ENCODE assay signal across 8 cellular contexts in genomic region chr6:88426005-88426404, GRCh38.
"Had no signal": no experiment of that assay in that cellular context is flagged by ENCODE, and none has a peak within 500 bp of the region (broad histone marks: within the 10 kb centered on the region; RNA-seq: fewer than 3 reads in every experiment).

No MANE protein-coding gene starts in this region.

- H3K9ac ChIP-seq: GM23248 had no signal

- H2AFZ ChIP-seq: GM23248 had no signal

- H3K4me3 Mint-ChIP-seq: IgD-negative memory B cell had no signal

- H3K4me1 ChIP-seq: HAP-1 had no signal

- H3K4me3 ChIP-seq: GM23248, HAP-1 had no signal

- H3K27me3 Mint-ChIP-seq: IgD-negative memory B cell had no signal

- H3K36me3 Mint-ChIP-seq: IgD-negative memory B cell had no signal

- DNase-seq: GM23248, H7, KG1 had no signal

- H3K27ac ChIP-seq: GM23248, HL-60 had no signal

- H3K9me3 ChIP-seq: HAP-1 had no signal

- ATAC-seq: HCT116, HepG2 had no signal

- H3K36me3 ChIP-seq: HAP-1 had no signal
